In genomic region chr9:34665381-34666250, GRCh38 we compare ENCODE assay signal across 8 cellular contexts. TPM values are rescaled to one million over a fixed set of nuclear protein-coding genes. Genes with fewer than 3 reads are reported as not detected.
A peak's percentile ranks its signal among the peaks of the same experiment; 100 is the strongest.
DNase-seq lines count a peak whose midpoint lies in the region; ATAC-seq, FAIRE-seq and TF ChIP-seq lines count a peak whose summit lies in the region.

No MANE protein-coding gene starts in this region.

- H3K79me2 ChIP-seq in DOHH2 (ENCODE audit: control insufficient read depth, low read length) (no peaks in the 10 kb centered on the region), HCT116 (ENCODE audit: insufficient read depth, low read length) (peaks cover 12% of the 10 kb centered on the region; the same call in 1 of the 2 replicates)

- H3K4me1 ChIP-seq in DOHH2 (ENCODE audit: control insufficient read depth, low read length), result peaks cover 16% of the 10 kb centered on the region
- peaks cover 10 to 27% of the 10 kb centered on the region in 2 experiments for H3K4me1 ChIP-seq in HCT116 (ENCODE audit: control insufficient read depth in 1 of 2, insufficient read depth in 2 of 2, low read length in 2 of 2)
- peaks cover 0 to 7% of the 10 kb centered on the region in 2 donors for H3K4me1 ChIP-seq in neuronal stem cell (ENCODE audit: control insufficient read depth in 2 of 2, insufficient read depth in 1 of 2, low read depth in 1 of 2, low read length in 2 of 2)
- H3K4me1 ChIP-seq in stomach smooth muscle (ENCODE audit: control insufficient read depth, insufficient read depth, low read length), result peaks cover 33% of the 10 kb centered on the region

- intact Hi-C loops in HCT116 (cut with micrococcal nuclease), result loop anchor here (2.0 kb wide), 1 partner anchor 53 kb away; the partner anchor contains the start of gene RPP25L

- POLR2A ChIA-PET in HCT116 (lab: Charles Lee), result interaction anchor here (0.6 to 1.7 kb wide), 6 partner anchors 14 to 881 kb away, joined by 3 to 14 read pairs (median 6); partner anchors contain the start of genes ATOSB, GALT, IL11RA and SIGMAR1

- no peak overlapping the region for H2BK120ac ChIP-seq in neuronal stem cell (ENCODE audit: low read depth, low read length)

- peak overlapping the region; percentile 34 for H2AK5ac ChIP-seq in neuronal stem cell (ENCODE audit: low read depth, low read length)

- RAD21 ChIA-PET in HCT116 (lab: Charles Lee; ENCODE audit: low non-redundant PET in 1 of 2, low total read pairs in 2 of 2, uncharacterized antibody in 2 of 2, unreplicated experiment in 2 of 2), result no interaction called here

- H3K4me3 ChIP-seq in DOHH2 (ENCODE audit: low read length) (peak overlapping the region; percentile 79), HCT116 (replicated peaks in 1 of 2; ENCODE audit: low read depth in 1 of 2, low read length in 2 of 2) (peak overlapping the region; percentile 91), neuronal stem cell (ENCODE audit: low read length in 2 of 2) (peak overlapping the region; percentile 76 to 85), stomach smooth muscle (ENCODE audit: low read length in 2 of 2) (peak overlapping the region; percentile 92)

- peaks cover 6% of the 10 kb centered on the region for H3K79me1 ChIP-seq in neuronal stem cell (ENCODE audit: low read depth, low read length)

- peak overlapping the region; percentile 96 for H2BK15ac ChIP-seq in neuronal stem cell (ENCODE audit: low read length)

- H2BK12ac ChIP-seq in neuronal stem cell (ENCODE audit: low read length), result no peak overlapping the region

- H3K14ac ChIP-seq in neuronal stem cell (ENCODE audit: low read length), result no peak overlapping the region

- peaks cover 15% of the 10 kb centered on the region for H3K27me3 Mint-ChIP-seq in activated naive CD4-positive, alpha-beta T cell treated with anti-CD3 and anti-CD28 coated beads, Interleukin-2, amount 10 ng/mL, durations not matched to agents 7 days and 5 days

- peak overlapping the region; percentile 83 for H3K4me2 ChIP-seq in DOHH2 (ENCODE audit: low read length)
- peak overlapping the region; percentile 98 for H3K4me2 ChIP-seq in HCT116 (ENCODE audit: low read length)
- peak overlapping the region; percentile 94 for H3K4me2 ChIP-seq in neuronal stem cell (ENCODE audit: insufficient read depth, low read length, poor library complexity, severe bottlenecking)

- no peak for TF ChIP-seq CTCF in DOHH2 (IDR thresholded peaks at IDR 0.05; ENCODE audit: low read depth, low read length, poor library complexity, severe bottlenecking)
- TF ChIP-seq CTCF in HCT116 (IDR thresholded peaks at IDR 0.05 in 2 of 3, conservative IDR thresholded peaks at IDR 0.05 in 1 of 3; ENCODE audit: borderline replicate concordance in 1 of 3, insufficient read depth in 1 of 3, low read depth in 2 of 3, low read length in 2 of 3), result no peak

- peak overlapping the region; percentile 91 for H3K9ac ChIP-seq in HCT116 (ENCODE audit: low read length)
- peak overlapping the region; percentile 93 for H3K9ac ChIP-seq in neuronal stem cell (ENCODE audit: low read depth, low read length, poor library complexity)
- peak overlapping the region; percentile 94 to 99 for H3K9ac ChIP-seq in stomach smooth muscle (ENCODE audit: low read length in 2 of 2)

- no peak overlapping the region for H4K8ac ChIP-seq in neuronal stem cell (ENCODE audit: low read depth, low read length)

- H2AFZ ChIP-seq in HCT116 (ENCODE audit: low read depth, low read length, poor library complexity, severe bottlenecking) (no peak overlapping the region), neuronal stem cell (ENCODE audit: low read length) (peak overlapping the region; percentile 89)

- no peaks in the 10 kb centered on the region for H3K36me3 ChIP-seq in DOHH2 (ENCODE audit: control insufficient read depth, low read length)
- no peaks in the 10 kb centered on the region for H3K36me3 ChIP-seq in HCT116 (ENCODE audit: control insufficient read depth in 1 of 2, insufficient read depth in 2 of 2, low read length in 2 of 2)
- peaks cover 11 to 12% of the 10 kb centered on the region in 2 donors for H3K36me3 ChIP-seq in neuronal stem cell (replicated peaks in 1 of 2; ENCODE audit: control insufficient read depth in 2 of 2, insufficient read depth in 2 of 2, low read length in 2 of 2)
- H3K36me3 ChIP-seq in stomach smooth muscle (ENCODE audit: control insufficient read depth in 2 of 2, insufficient read depth in 2 of 2, low read length in 2 of 2), result peaks cover 9 to 28% of the 10 kb centered on the region in 2 donors

- no peaks in the 10 kb centered on the region for H3K9me3 ChIP-seq in DOHH2 (ENCODE audit: control insufficient read depth, insufficient read depth, low read length)
- H3K9me3 ChIP-seq in HCT116 (ENCODE audit: control insufficient read depth in 1 of 2, insufficient read depth in 1 of 2, low read depth in 1 of 2, low read length in 2 of 2), result no peaks in the 10 kb centered on the region
- peaks cover 6 to 8% of the 10 kb centered on the region in 2 donors for H3K9me3 ChIP-seq in neuronal stem cell (replicated peaks in 1 of 2; ENCODE audit: control insufficient read depth in 2 of 2, insufficient read depth in 1 of 2, low read depth in 1 of 2, low read length in 2 of 2)
- peaks cover 0 to 3% of the 10 kb centered on the region in 2 donors for H3K9me3 ChIP-seq in stomach smooth muscle (ENCODE audit: control insufficient read depth in 2 of 2, low read length in 2 of 2)

- TSS peak; percentile 70 for BruUV-seq in HCT116 (replicated peaks; lab: Mats Ljungman, UMichigan)

- peak overlapping the region; percentile 80 for H4K91ac ChIP-seq in neuronal stem cell (ENCODE audit: low read depth, low read length, poor library complexity)

- peak overlapping the region; percentile 93 for H3K27ac Mint-ChIP-seq in activated naive CD4-positive, alpha-beta T cell treated with anti-CD3 and anti-CD28 coated beads, Interleukin-2, amount 10 ng/mL, durations not matched to agents 7 days and 5 days

- TF ChIP-seq RAD21 in HCT116 (IDR thresholded peaks at IDR 0.05; ENCODE audit: low read depth), result no peak

- peak overlapping the region; percentile 85 for H3K4me3 Mint-ChIP-seq in activated naive CD4-positive, alpha-beta T cell treated with anti-CD3 and anti-CD28 coated beads, Interleukin-2, amount 10 ng/mL, durations not matched to agents 7 days and 5 days

- H3K9me2 ChIP-seq in DOHH2 (replicated peaks; ENCODE audit: control insufficient read depth, low read length), result no peaks in the 10 kb centered on the region
- no peaks in the 10 kb centered on the region for H3K9me2 ChIP-seq in HCT116 (ENCODE audit: insufficient read depth)

- H3K4ac ChIP-seq in neuronal stem cell (ENCODE audit: low read length), result no peak overlapping the region

- WGBS in neuronal stem cell (ENCODE audit: extremely low coverage in 2 of 2, insufficient read length in 2 of 2, insufficient replicate concordance in 1 of 2), 2 donors, result no CpG with 5 or more reads among the region's 55 CpGs

- peak overlapping the region; percentile 93 for H2BK5ac ChIP-seq in neuronal stem cell (ENCODE audit: low read length)

- CTCF ChIA-PET in HCT116 (lab: Charles Lee), result interaction anchor here (0.7 to 2.3 kb wide), 10 partner anchors 9 to 429 kb away, joined by 3 to 12 read pairs (median 4); partner anchors contain the start of gene GALT
- CTCF ChIA-PET in activated naive CD4-positive, alpha-beta T cell treated with anti-CD3 and anti-CD28 coated beads, Interleukin-2, amount 10 ng/mL, durations not matched to agents 7 days and 5 days (lab: Charles Lee), result interaction anchor here (0.8 to 5.2 kb wide), 9 partner anchors 9 to 446 kb away, joined by 3 to 36 read pairs (median 4); partner anchors contain the start of genes GALT and SIGMAR1

- H3F3A ChIP-seq in DOHH2 (ENCODE audit: control insufficient read depth, insufficient read depth), result no peaks in the 10 kb centered on the region

- H3K23ac ChIP-seq in neuronal stem cell (ENCODE audit: low read depth, low read length, poor library complexity), result peak overlapping the region; percentile 9

- no peak for FAIRE-seq in frontal cortex (lab: Jason Lieb, UNC)

- peak; percentile 92 for DNase-seq in HCT116 (ENCODE audit: low read depth, low spot score)
- DNase-seq in MV-4-11 (lab: John Stamatoyannopoulos, UW), result peak; percentile 92
- DNase-seq in SK-N-DZ (ENCODE audit: low spot score), result peak; percentile 96
- DNase-seq in activated naive CD4-positive, alpha-beta T cell treated with anti-CD3 and anti-CD28 coated beads, Interleukin-2, amount 10 ng/mL, durations not matched to agents 7 days and 5 days, result peak; percentile 92
- peak; percentile 85 to 93 for DNase-seq in frontal cortex (ENCODE audit: low spot score in 2 of 2)
- peak; percentile 90 for DNase-seq in neuronal stem cell (ENCODE audit: low spot score)

- H3K36me3 Mint-ChIP-seq in activated naive CD4-positive, alpha-beta T cell treated with anti-CD3 and anti-CD28 coated beads, Interleukin-2, amount 10 ng/mL, durations not matched to agents 7 days and 5 days, result peaks cover 38% of the 10 kb centered on the region

- H3K27ac ChIP-seq in DOHH2 (ENCODE audit: low read depth, low read length) (peak overlapping the region; percentile 47), HCT116 (ENCODE audit: low read depth, low read length) (peak overlapping the region; percentile 88), neuronal stem cell (replicated peaks; ENCODE audit: low read length) (peak overlapping the region; percentile 92), stomach smooth muscle (ENCODE audit: low read length) (peak overlapping the region; percentile 99)

- H3K27me3 ChIP-seq in DOHH2 (ENCODE audit: control insufficient read depth, low read length) (peaks cover 5% of the 10 kb centered on the region; the same call in 1 of the 2 replicates), HCT116 (ENCODE audit: insufficient read depth, low read length) (no peaks in the 10 kb centered on the region), neuronal stem cell (ENCODE audit: control insufficient read depth in 3 of 3, insufficient read depth in 3 of 3, low read depth in 1 of 3, low read length in 3 of 3) (no peaks in the 10 kb centered on the region), stomach smooth muscle (ENCODE audit: control insufficient read depth in 1 of 2, insufficient read depth in 2 of 2, low read length in 2 of 2) (no peaks in the 10 kb centered on the region)

- peak overlapping the region; percentile 99 for H3K18ac ChIP-seq in neuronal stem cell (ENCODE audit: low read length)

- TF ChIP-seq POLR2A in HCT116 (IDR thresholded peaks at IDR 0.05; ENCODE audit: borderline replicate concordance, extremely low read depth, insufficient read depth, insufficient read length), result peak; percentile 69

- ATAC-seq in HCT116, result peak; percentile 83

- H3K9me3 Mint-ChIP-seq in activated naive CD4-positive, alpha-beta T cell treated with anti-CD3 and anti-CD28 coated beads, Interleukin-2, amount 10 ng/mL, durations not matched to agents 7 days and 5 days, result peaks cover 14% of the 10 kb centered on the region

- H4K20me1 ChIP-seq in DOHH2 (ENCODE audit: control insufficient read depth, insufficient read depth, low read depth, low read length) (no peaks in the 10 kb centered on the region), HCT116 (ENCODE audit: insufficient read depth) (no peaks in the 10 kb centered on the region)

- peaks cover 49% of the 10 kb centered on the region for H3K4me1 Mint-ChIP-seq in activated naive CD4-positive, alpha-beta T cell treated with anti-CD3 and anti-CD28 coated beads, Interleukin-2, amount 10 ng/mL, durations not matched to agents 7 days and 5 days

RNA-seq across cellular contexts. Expression of gene CCL27, which starts 3.2 kb away (rescaled TPM):
- total RNA-seq in HCT116 (2021; ENCODE audit: unreplicated experiment) (1.0 TPM), frontal cortex (0.41 TPM)
- polyA plus RNA-seq in HCT116 (2012), result 0.53 and 0.71 TPM in 2 replicates
- 0.39 TPM in 1 of 2 replicates, not detected in the other for polyA plus RNA-seq in SK-N-DZ (2014; cell fraction: cytosol; rRNA removed)
- 1.7 and 4.0 TPM in 2 replicates for polyA plus RNA-seq in SK-N-DZ (2014; cell fraction: nucleus; rRNA removed)
- 0.49 TPM for polyA plus RNA-seq in neuronal stem cell (2013, experiment 1 of 2)
- 0.93 TPM for polyA plus RNA-seq in neuronal stem cell (2013, experiment 2 of 2)

RNA-seq across cellular contexts. Expression of gene IL11RA, which starts 13.6 kb away (rescaled TPM):
- total RNA-seq in HCT116 (2021; ENCODE audit: unreplicated experiment) (10.6 TPM), frontal cortex (5.3 TPM)
- 9.5 and 9.9 TPM in 2 replicates for polyA plus RNA-seq in HCT116 (2012)
- 47.3 and 63.7 TPM in 2 replicates for polyA plus RNA-seq in SK-N-DZ (2014; cell fraction: cytosol; rRNA removed)
- polyA plus RNA-seq in SK-N-DZ (2014; cell fraction: nucleus; rRNA removed), result 133 and 136 TPM in 2 replicates
- polyA plus RNA-seq in neuronal stem cell (2013, experiment 1 of 2), result 11.9 TPM
- 11.4 TPM for polyA plus RNA-seq in neuronal stem cell (2013, experiment 2 of 2)

RNA-seq across cellular contexts. Expression of gene GALT, which starts 19.1 kb away (rescaled TPM):
- total RNA-seq in HCT116 (2021; ENCODE audit: unreplicated experiment) (28.2 TPM), frontal cortex (29.3 TPM)
- polyA plus RNA-seq in HCT116 (2012), result 23.5 and 27.8 TPM in 2 replicates
- polyA plus RNA-seq in SK-N-DZ (2014; cell fraction: cytosol; rRNA removed), result 24.7 and 30.4 TPM in 2 replicates
- polyA plus RNA-seq in SK-N-DZ (2014; cell fraction: nucleus; rRNA removed), result 199 and 201 TPM in 2 replicates
- 36.4 TPM for polyA plus RNA-seq in neuronal stem cell (2013, experiment 1 of 2)
- polyA plus RNA-seq in neuronal stem cell (2013, experiment 2 of 2), result 37.7 TPM

RNA-seq across cellular contexts. Expression of gene CCL19, which starts 25.5 kb away (rescaled TPM):
- total RNA-seq in HCT116 (2021; ENCODE audit: unreplicated experiment) (not detected), frontal cortex (not detected)
- polyA plus RNA-seq in HCT116 (2012), result not detected in 2 replicates
- not detected in 2 replicates for polyA plus RNA-seq in SK-N-DZ (2014; cell fraction: cytosol; rRNA removed)
- not detected in 2 replicates for polyA plus RNA-seq in SK-N-DZ (2014; cell fraction: nucleus; rRNA removed)
- not detected for polyA plus RNA-seq in neuronal stem cell (2013, experiment 1 of 2)
- not detected for polyA plus RNA-seq in neuronal stem cell (2013, experiment 2 of 2)

RNA-seq across cellular contexts. Expression of gene SIGMAR1, which starts 28.0 kb away (rescaled TPM):
- total RNA-seq in HCT116 (2021; ENCODE audit: unreplicated experiment) (109 TPM), frontal cortex (20.8 TPM)
- polyA plus RNA-seq in HCT116 (2012), result 130 and 131 TPM in 2 replicates
- 183 and 208 TPM in 2 replicates for polyA plus RNA-seq in SK-N-DZ (2014; cell fraction: cytosol; rRNA removed)
- polyA plus RNA-seq in SK-N-DZ (2014; cell fraction: nucleus; rRNA removed), result 89.9 and 92.3 TPM in 2 replicates
- polyA plus RNA-seq in neuronal stem cell (2013, experiment 1 of 2), result 108 TPM
- polyA plus RNA-seq in neuronal stem cell (2013, experiment 2 of 2), result 104 TPM

Comparison
In these comparisons a context has a peak if more than half of its experiments do, and no peak if none do; other contexts are left out.
1. Peak in every context shown above with its lines: DNase-seq, ATAC-seq, H3K4me3 ChIP-seq and H3K27ac ChIP-seq.
2. H3K27ac ChIP-seq: peak in every context shown above with its lines; median percentile 99 in stomach smooth muscle; 92 in neuronal stem cell; 88 in HCT116; 47 in DOHH2.